In genomic region chr7:134640842-134641715, GRCh38 we compare ENCODE assay signal across 1 cellular context.
A peak's percentile ranks its signal among the peaks of the same experiment; 100 is the strongest.
TF ChIP-seq lines count a peak whose summit lies in the region.

No MANE protein-coding gene starts in this region.

TF ChIP-seq in K562, 482 proteins besides CTCF, POLR2A, EP300 and RAD21:
- TF ChIP-seq LARP7 (IDR thresholded peaks at IDR 0.05) (no peak), FOXJ2 (tag; IDR thresholded peaks at IDR 0.05) (0 out of 2 replicates have a peak, but pooled peaks have one; percentile 17), CBX1 (IDR thresholded peaks at IDR 0.05; ENCODE audit: low read depth) (no peak), HDGF (IDR thresholded peaks at IDR 0.05) (0 out of 2 replicates have a peak, but pooled peaks have one; percentile 1)
